ENCODE assay signal across 8 cellular contexts in the genomic region with DNA sequence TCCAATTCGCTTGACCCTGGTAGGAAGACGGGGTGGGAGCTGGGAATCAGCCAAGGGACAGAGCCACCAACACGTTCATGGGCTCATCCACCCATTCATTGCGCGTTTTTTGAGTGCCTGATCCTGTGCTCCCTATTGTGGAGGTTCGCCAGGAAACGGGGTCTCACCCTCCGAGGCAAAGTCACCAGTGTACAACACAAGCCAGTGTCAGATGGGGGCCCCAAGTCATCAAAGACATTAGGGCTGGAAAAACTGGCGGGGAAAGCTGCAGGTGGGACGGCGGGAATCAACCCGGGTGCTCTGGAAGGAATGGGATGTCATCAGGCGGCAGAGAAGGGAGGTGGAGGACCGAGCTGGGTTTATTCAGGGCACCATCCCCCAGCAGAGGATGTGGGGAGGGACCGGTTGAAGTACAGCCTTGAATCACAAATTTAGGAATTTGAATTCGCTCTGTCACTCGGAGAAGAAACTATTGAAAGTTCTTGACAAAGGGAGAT. TPM values are rescaled to one million over a fixed set of nuclear protein-coding genes. Genes with fewer than 3 reads are reported as not detected.
A peak's percentile ranks its signal among the peaks of the same experiment; 100 is the strongest.
DNase-seq lines count a peak whose midpoint lies in the region; ATAC-seq, FAIRE-seq and TF ChIP-seq lines count a peak whose summit lies in the region.

No MANE protein-coding gene starts in this region.

- peaks cover 12% of the 10 kb centered on the region for H3K36me3 Mint-ChIP-seq in Caco-2 (ENCODE audit: insufficient read depth, unreplicated experiment)
- H3K36me3 Mint-ChIP-seq in activated B cell treated with CpG ODN at 0.5 μM for 24 hours (ENCODE audit: low read depth), result no peaks in the 10 kb centered on the region

- TF ChIP-seq CTCF in Caco-2 (IDR thresholded peaks at IDR 0.05; ENCODE audit: insufficient read depth in 1 of 2, low read depth in 1 of 2, low read length in 1 of 2, severe bottlenecking in 1 of 2, unreplicated experiment in 1 of 2) (no peak), activated B cell treated with CpG ODN at 0.5 μM for 24 hours (IDR thresholded peaks at IDR 0.05) (no peak), heart left ventricle (IDR thresholded peaks at IDR 0.05) (no peak), pancreas (IDR thresholded peaks at IDR 0.05) (no peak), omental fat pad (IDR thresholded peaks at IDR 0.05) (no peak)

- 10 to 15% (median 14%) methylated on average over 14 to 17 of the region's 17 CpGs for WGBS in heart left ventricle, 4 donors
- 23 to 28% methylated on average over 17 of the region's 17 CpGs for WGBS in pancreas, 2 donors

- no peak for TF ChIP-seq POLR2A in heart left ventricle (IDR thresholded peaks at IDR 0.05)

- intact Hi-C loops in Caco-2 (cut with micrococcal nuclease; ENCODE audit: unreplicated experiment), result loop anchor here (2.0 kb wide), 1 partner anchor 19 kb away; no protein-coding TSS in a partner anchor
- intact Hi-C loops in activated B cell treated with CpG ODN at 0.5 μM for 24 hours (cut with micrococcal nuclease), result loop anchor here (1.0 to 10.0 kb wide), 8 partner anchors 67 to 1693 kb away; a partner anchor contains a TSS
- intact Hi-C loops in heart left ventricle (cut with DNase I), result loop anchor here in 4 of 10 donors (5.0 to 10.0 kb wide), 5 partner anchors 48 to 561 kb away; a partner anchor contains a TSS
- intact Hi-C loops in pancreas (cut with DNase I), result no loop called here
- intact Hi-C loops in left colon (cut with DNase I, micrococcal nuclease), result no loop called here

- peak overlapping the region; percentile 37 for H3K4me3 ChIP-seq in Caco-2 (ENCODE audit: low read depth, low read length)
- peak overlapping the region; percentile 71 to 98 (median 89) for H3K4me3 ChIP-seq in heart left ventricle
- peak overlapping the region; percentile 33 to 72 (median 48) for H3K4me3 ChIP-seq in pancreas

- ATAC-seq in activated B cell treated with CpG ODN at 0.5 μM for 24 hours (ENCODE audit: low read depth) (no peak), heart left ventricle (peak in 2 of 4 donors; percentile 2 to 4), pancreas (no peak), left colon (no peak), omental fat pad (ENCODE audit: low FRiP score) (no peak)

- H3K9me3 Mint-ChIP-seq in Caco-2 (ENCODE audit: unreplicated experiment), result no peaks in the 10 kb centered on the region
- H3K9me3 Mint-ChIP-seq in activated B cell treated with CpG ODN at 0.5 μM for 24 hours, result peaks cover 6% of the 10 kb centered on the region

- H3K36me3 ChIP-seq in Caco-2 (ENCODE audit: control insufficient read depth, insufficient read depth, low read length) (no peaks in the 10 kb centered on the region), heart left ventricle (peaks cover 0 to 17% (median 8%) of the 10 kb centered on the region in 9 donors), pancreas (no peaks in the 10 kb centered on the region)

- H3K27me3 Mint-ChIP-seq in Caco-2 (ENCODE audit: insufficient read depth, unreplicated experiment), result no peaks in the 10 kb centered on the region
- peaks cover 26% of the 10 kb centered on the region for H3K27me3 Mint-ChIP-seq in activated B cell treated with CpG ODN at 0.5 μM for 24 hours

- H3K27ac Mint-ChIP-seq in Caco-2 (ENCODE audit: unreplicated experiment) (no peak overlapping the region), activated B cell treated with CpG ODN at 0.5 μM for 24 hours (no peak overlapping the region)

- POLR2A ChIA-PET in Caco-2 (lab: Charles Lee) (no interaction called here), activated B cell treated with CpG ODN at 0.5 μM for 24 hours (lab: Charles Lee) (interaction anchor here (1.2 to 1.8 kb wide), 3 partner anchors 91 to 216 kb away, joined by 4 to 6 read pairs (median 5); a partner anchor contains a TSS)

- H3K27ac ChIP-seq in heart left ventricle (peak overlapping the region; percentile 93 to 100 (median 97)), pancreas (no peak overlapping the region)

- H3K4me1 ChIP-seq in Caco-2 (no peaks in the 10 kb centered on the region), heart left ventricle (peaks cover 0 to 62% (median 49%) of the 10 kb centered on the region in 12 donors), pancreas (peaks cover 0 to 3% (median 0%) of the 10 kb centered on the region in 3 donors)

- CTCF ChIA-PET in Caco-2 (lab: Charles Lee) (no interaction called here), activated B cell treated with CpG ODN at 0.5 μM for 24 hours (lab: Charles Lee) (no interaction called here)

- H3K4me3 Mint-ChIP-seq in Caco-2 (ENCODE audit: unreplicated experiment) (peak overlapping the region; percentile 69), activated B cell treated with CpG ODN at 0.5 μM for 24 hours (peak overlapping the region; percentile 48)

- H3K4me1 Mint-ChIP-seq in Caco-2 (ENCODE audit: low read depth, unreplicated experiment), result no peaks in the 10 kb centered on the region
- H3K4me1 Mint-ChIP-seq in activated B cell treated with CpG ODN at 0.5 μM for 24 hours, result peaks cover 33% of the 10 kb centered on the region

- H3K9me3 ChIP-seq in Caco-2 (no peaks in the 10 kb centered on the region), heart left ventricle (peaks cover 0 to 11% (median 3%) of the 10 kb centered on the region in 12 donors), pancreas (no peaks in the 10 kb centered on the region)

- H3K27me3 ChIP-seq in Caco-2 (replicated peaks; ENCODE audit: control insufficient read depth, insufficient read depth, low read length), result no peaks in the 10 kb centered on the region
- peaks cover 0 to 16% (median 0%) of the 10 kb centered on the region in 9 donors for H3K27me3 ChIP-seq in heart left ventricle
- no peaks in the 10 kb centered on the region for H3K27me3 ChIP-seq in pancreas

- DNase-seq in Caco-2, result no peak
- DNase-seq in activated B cell treated with CpG ODN at 0.5 μM for 24 hours, result no peak
- DNase-seq in heart left ventricle, result no peak
- DNase-seq in pancreas, result no peak
- no peak for DNase-seq in left colon
- no peak for DNase-seq in NK-92 treated with Interleukin-12 subunit alpha and Interleukin-12 subunit beta, amount 100 ng/mL, for 24 hours (lab: John Stamatoyannopoulos, UW)
- DNase-seq in omental fat pad (ENCODE audit: low spot score), result no peak
- no peak for DNase-seq in DMS153 treated with DMSO at 0.1 percent for 48 hours (lab: John Stamatoyannopoulos, UW; ENCODE audit: unreplicated experiment)

- no peak for FAIRE-seq in pancreas (lab: Jason Lieb, UNC)

- no TSS peak for BruUV-seq in Caco-2 (replicated peaks; lab: Mats Ljungman, UMichigan)

RNA-seq across cellular contexts. Expression of a gene that starts 0.7 kb away (rescaled TPM):
- 43.7 and 48.5 TPM in 2 replicates for total RNA-seq in Caco-2 (2022)
- total RNA-seq in activated B cell treated with CpG ODN at 0.5 μM for 24 hours, result 0.04 and 0.10 TPM in 2 replicates
- total RNA-seq in heart left ventricle, result 100 to 1,000 TPM in 2 of 9 donors, 10 to 100 TPM in 7; 33.3 to 157 (median 61.7) TPM
- 10 to 100 TPM; 19.4 to 89.6 TPM for polyA plus RNA-seq in heart left ventricle
- total RNA-seq in pancreas, result 10 to 100 TPM in 3 of 6 donors, 1 to 10 TPM in 3; 3.6 to 28.2 (median 10.3) TPM
- polyA plus RNA-seq in pancreas, result 1 to 10 TPM; 4.3 to 7.6 TPM
- 10 to 100 TPM; 12.1 to 24.6 TPM for total RNA-seq in left colon
- 100 to 1,000 TPM; 131 to 458 (median 203) TPM for total RNA-seq in omental fat pad

Comparison
In these comparisons a context has a peak if more than half of its experiments do, and no peak if none do; other contexts are left out.
1. H3K4me3 ChIP-seq: peak in every context shown above with its lines; median percentile 89 in heart left ventricle; 48 in pancreas; 37 in Caco-2.
2. H3K27ac ChIP-seq: peak in heart left ventricle (12 of 12); none in pancreas (0 of 4).
3. intact Hi-C loops: an anchor here in Caco-2 (2.0 kb wide) and activated B cell treated with CpG ODN at 0.5 μM for 24 hours (1.0 to 10.0 kb wide); none called in pancreas and left colon.